ENCODE assay signal across 8 cellular contexts in genomic region chr20:49534314-49534713, GRCh38. TPM values are rescaled to one million over a fixed set of nuclear protein-coding genes. Genes with fewer than 3 reads are reported as not detected.
A peak's percentile ranks its signal among the peaks of the same experiment; 100 is the strongest.
DNase-seq lines count a peak whose midpoint lies in the region; ATAC-seq and TF ChIP-seq lines count a peak whose summit lies in the region.

No MANE protein-coding gene starts in this region.

- peaks cover 4% of the 10 kb centered on the region for H3K4me1 ChIP-seq in CD8-positive, alpha-beta memory T cell (ENCODE audit: insufficient read depth, low read length)

- no peaks in the 10 kb centered on the region for H3K36me3 ChIP-seq in CD8-positive, alpha-beta memory T cell (ENCODE audit: insufficient read depth, low read length)

- peaks cover 3 to 8% of the 10 kb centered on the region in 2 donors for H3K27me3 Mint-ChIP-seq in CD8-positive, alpha-beta memory T cell
- H3K27me3 Mint-ChIP-seq in mesothelial cell of epicardium (ENCODE audit: low read depth), result no peaks in the 10 kb centered on the region

- peak overlapping the region in 3 of 8 donors; percentile 49 to 80 (median 52) for H3K27ac Mint-ChIP-seq in CD8-positive, alpha-beta memory T cell
- no peak overlapping the region for H3K27ac Mint-ChIP-seq in mesothelial cell of epicardium

- H3K27ac ChIP-seq in CD8-positive, alpha-beta memory T cell (ENCODE audit: low read depth, low read length), result no peak overlapping the region

- peak overlapping the region in 6 of 7 donors; percentile 19 to 70 (median 32) for H3K4me3 Mint-ChIP-seq in CD8-positive, alpha-beta memory T cell
- H3K4me3 Mint-ChIP-seq in mesothelial cell of epicardium, result no peak overlapping the region

- POLR2A ChIA-PET in CD8-positive, alpha-beta memory T cell (lab: Charles Lee), result no interaction called here
- POLR2A ChIA-PET in HEK293T (lab: Yijun Ruan, JAX), result no interaction called here

- peak; percentile 32 to 65 (median 40) for DNase-seq in CD8-positive, alpha-beta memory T cell
- DNase-seq in HEK293T (ENCODE audit: extremely low spot score), result peak; percentile 75
- DNase-seq in NCI-H526 treated with DMSO at 0.1 percent for 48 hours (lab: John Stamatoyannopoulos, UW), result peak; percentile 64
- peak; percentile 49 for DNase-seq in activated CD4-positive, alpha-beta T cell treated with anti-CD3 and anti-CD28 coated beads, Interleukin-2, amount 50 U/mL, for 1 hour
- DNase-seq in ecto neural progenitor cell (ENCODE audit: low spot score), result peak; percentile 77
- peak in 1 of 2 experiments; percentile 73 for DNase-seq in mesothelial cell of epicardium (ENCODE audit: low spot score in 2 of 2, unreplicated experiment in 2 of 2)
- peak; percentile 30 for DNase-seq in stimulated activated CD8-positive, alpha-beta memory T cell treated with anti-CD3 and anti-CD28 coated beads, Interleukin-7, amount 100 ng/mL, for 24 hours (ENCODE audit: low read depth)

- peaks cover 11 to 14% (median 13%) of the 10 kb centered on the region in 3 donors for H3K4me1 Mint-ChIP-seq in CD8-positive, alpha-beta memory T cell
- H3K4me1 Mint-ChIP-seq in mesothelial cell of epicardium, result no peaks in the 10 kb centered on the region

- CTCF ChIA-PET in CD8-positive, alpha-beta memory T cell (lab: Charles Lee), result interaction anchor here (0.8 to 1.4 kb wide), 3 partner anchors 76 to 200 kb away, joined by 3 to 5 read pairs (median 4); no protein-coding TSS in a partner anchor
- CTCF ChIA-PET in HEK293T (lab: Yijun Ruan, JAX), result interaction anchor here (0.8 to 1.8 kb wide), 4 partner anchors 28 to 215 kb away, joined by 3 to 4 read pairs (median 4); no protein-coding TSS in a partner anchor

- no peaks in the 10 kb centered on the region for H3K9me3 ChIP-seq in CD8-positive, alpha-beta memory T cell (ENCODE audit: low read length)

- H3K36me3 Mint-ChIP-seq in CD8-positive, alpha-beta memory T cell, result no peaks in the 10 kb centered on the region
- peaks cover 35% of the 10 kb centered on the region for H3K36me3 Mint-ChIP-seq in mesothelial cell of epicardium

- H3K27me3 ChIP-seq in CD8-positive, alpha-beta memory T cell (ENCODE audit: insufficient read depth, low read length, poor library complexity, severe bottlenecking), result no peaks in the 10 kb centered on the region

- H3K4me3 ChIP-seq in CD8-positive, alpha-beta memory T cell (ENCODE audit: low read length), result no peak overlapping the region

- TF ChIP-seq CTCF in mesothelial cell of epicardium (IDR thresholded peaks at IDR 0.05; ENCODE audit: unreplicated experiment), result peak; percentile 82

- no peak for ATAC-seq in GM21526 (IDR thresholded peaks at IDR 0.05; ENCODE audit: low FRiP score, unreplicated experiment)

- H3K9me3 Mint-ChIP-seq in CD8-positive, alpha-beta memory T cell, result no peaks in the 10 kb centered on the region
- H3K9me3 Mint-ChIP-seq in mesothelial cell of epicardium, result peaks cover 3% of the 10 kb centered on the region

TF ChIP-seq in HEK293T, 16 proteins besides CTCF, POLR2A, EP300 and RAD21:
- TF ChIP-seq ELF4 (IDR thresholded peaks at IDR 0.05), result no peak
- TF ChIP-seq ZNF384 (IDR thresholded peaks at IDR 0.05), result no peak
- no peak for TF ChIP-seq LEF1 (IDR thresholded peaks at IDR 0.05; ENCODE audit: borderline replicate concordance)
- TF ChIP-seq FOXM1 (IDR thresholded peaks at IDR 0.05; ENCODE audit: borderline replicate concordance), result no peak
- no peak for TF ChIP-seq ARNT (IDR thresholded peaks at IDR 0.05)
- no peak for TF ChIP-seq CTBP1 (IDR thresholded peaks at IDR 0.05; ENCODE audit: borderline replicate concordance)

RNA-seq across cellular contexts. Expression of gene PTGIS, which starts 33.6 kb away (rescaled TPM):
- total RNA-seq in CD8-positive, alpha-beta memory T cell, result 1 to 10 TPM; 7.6 to 7.8 TPM
- 0.15 TPM for polyA plus RNA-seq in CD8-positive, alpha-beta memory T cell
- total RNA-seq in mesothelial cell of epicardium, result 113 to 118 TPM (median 117 TPM) in 3 replicates

RNA-seq across cellular contexts. Expression of gene KCNB1, which starts 51.8 kb away (rescaled TPM):
- total RNA-seq in CD8-positive, alpha-beta memory T cell, result under 1 TPM in 1 of 2 experiments, not detected in 1; 0.77 TPM
- not detected for polyA plus RNA-seq in CD8-positive, alpha-beta memory T cell
- total RNA-seq in mesothelial cell of epicardium, result 0.51 to 1.1 TPM (median 0.52 TPM) in 3 replicates

Comparison
In these comparisons a context has a peak if more than half of its experiments do, and no peak if none do; other contexts are left out.
1. RNA of gene PTGIS, which starts 33.6 kb away (total RNA-seq): 113 to 118 TPM in mesothelial cell of epicardium; 7.6 to 7.8 TPM in CD8-positive, alpha-beta memory T cell; every median in the first group is over 10 times any median in the second.